In the genomic region with DNA sequence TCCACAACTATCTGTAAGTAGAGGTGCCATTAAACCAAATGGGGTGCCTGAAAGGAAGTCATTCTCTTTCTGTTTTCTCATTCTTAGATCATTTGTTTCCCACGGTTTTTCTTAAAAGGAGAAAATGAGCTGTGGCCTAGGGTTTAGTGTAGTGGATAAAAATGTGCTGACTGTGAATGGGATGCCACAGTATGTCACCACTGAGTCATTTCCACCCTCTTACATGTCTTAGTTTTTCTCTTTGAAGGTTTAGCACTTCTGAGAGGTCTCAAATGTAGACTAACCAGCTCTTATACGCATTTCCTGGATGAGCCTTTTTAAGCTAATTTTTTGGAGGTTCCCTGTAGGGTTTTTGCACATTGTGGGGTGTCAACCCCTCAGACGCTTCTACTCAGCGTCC, we compare ENCODE assay signal across 20 cellular contexts.
"Had no signal": no experiment of that assay in that cellular context is flagged by ENCODE, and none has a peak within 500 bp of the region (broad histone marks: within the 10 kb centered on the region; RNA-seq: fewer than 3 reads in every experiment).

No MANE protein-coding gene starts in this region.

- H3K27ac ChIP-seq: dorsolateral prefrontal cortex, esophagus squamous epithelium, heart left ventricle, psoas muscle, sigmoid colon, thyroid gland, uterus had no signal

- H3K27ac Mint-ChIP-seq: activated naive CD4-positive, alpha-beta T cell treated with anti-CD3 and anti-CD28 coated beads, Interleukin-2, amount 50 U/mL, for 72 hours; nephron; stimulated activated naive CD8-positive, alpha-beta T cell treated with anti-CD3 and anti-CD28 coated beads, Interleukin-15, amount 100 ng/mL, for 72 hours had no signal

- H3K4me1 ChIP-seq: esophagus squamous epithelium, heart left ventricle, psoas muscle, sigmoid colon, thyroid gland, uterus had no signal

- H3K27me3 ChIP-seq: esophagus squamous epithelium, heart left ventricle, sigmoid colon, thyroid gland, uterus had no signal

- H3K4me3 ChIP-seq: dorsolateral prefrontal cortex, esophagus squamous epithelium, heart left ventricle, psoas muscle, sigmoid colon, thyroid gland, uterus had no signal

- H3K9me3 ChIP-seq: esophagus squamous epithelium, heart left ventricle, psoas muscle, sigmoid colon, thyroid gland, uterus had no signal

- H3K27me3 Mint-ChIP-seq: stimulated activated naive CD8-positive, alpha-beta T cell treated with anti-CD3 and anti-CD28 coated beads, Interleukin-15, amount 100 ng/mL, for 72 hours had no signal

- DNase-seq: activated CD4-positive, alpha-beta T cell treated with anti-CD3 and anti-CD28 coated beads, Interleukin-2, amount 50 U/mL, for 4 hours; activated CD4-positive, CD25-positive, alpha-beta regulatory T cell treated with anti-CD3 and anti-CD28 coated beads, Interleukin-2, amount 50 U/mL, for 72 hours; activated effector memory CD4-positive, alpha-beta T cell treated with anti-CD3 and anti-CD28 coated beads, Interleukin-2, amount 50 U/mL, for 16 hours; activated T-cell treated with anti-CD3 and anti-CD28 coated beads, Interleukin-2, amount 50 U/mL, for 4 hours; amniotic stem cell; dorsolateral prefrontal cortex; esophagus squamous epithelium; heart left ventricle; occipital lobe; psoas muscle; sigmoid colon; stimulated activated CD4-positive, alpha-beta T cell treated with anti-CD3 and anti-CD28 coated beads, Interleukin-15, amount 100 ng/mL, for 24 hours; stimulated activated CD4-positive, alpha-beta T cell treated with anti-CD3 and anti-CD28 coated beads, Interleukin-4, amount 100 ng/mL, for 24 hours; stimulated activated naive CD8-positive, alpha-beta T cell treated with anti-CD3 and anti-CD28 coated beads, Interleukin-15, amount 100 ng/mL, for 72 hours; thyroid gland; uterus had no signal

- H3K4me3 Mint-ChIP-seq: activated T-cell treated with anti-CD3 and anti-CD28 coated beads, Interleukin-2, amount 50 U/mL, for 4 hours; nephron; stimulated activated naive CD8-positive, alpha-beta T cell treated with anti-CD3 and anti-CD28 coated beads, Interleukin-15, amount 100 ng/mL, for 72 hours had no signal

- FAIRE-seq: frontal cortex, islet of Langerhans had no signal

- H3K4me1 Mint-ChIP-seq: nephron; stimulated activated naive CD8-positive, alpha-beta T cell treated with anti-CD3 and anti-CD28 coated beads, Interleukin-15, amount 100 ng/mL, for 72 hours had no signal

- H3K36me3 ChIP-seq: esophagus squamous epithelium, heart left ventricle, sigmoid colon, thyroid gland, uterus had no signal

- H3K36me3 Mint-ChIP-seq: activated naive CD4-positive, alpha-beta T cell treated with anti-CD3 and anti-CD28 coated beads, Interleukin-2, amount 50 U/mL, for 72 hours had no signal
